ENCODE assay signal across 11 cellular contexts in the genomic region with DNA sequence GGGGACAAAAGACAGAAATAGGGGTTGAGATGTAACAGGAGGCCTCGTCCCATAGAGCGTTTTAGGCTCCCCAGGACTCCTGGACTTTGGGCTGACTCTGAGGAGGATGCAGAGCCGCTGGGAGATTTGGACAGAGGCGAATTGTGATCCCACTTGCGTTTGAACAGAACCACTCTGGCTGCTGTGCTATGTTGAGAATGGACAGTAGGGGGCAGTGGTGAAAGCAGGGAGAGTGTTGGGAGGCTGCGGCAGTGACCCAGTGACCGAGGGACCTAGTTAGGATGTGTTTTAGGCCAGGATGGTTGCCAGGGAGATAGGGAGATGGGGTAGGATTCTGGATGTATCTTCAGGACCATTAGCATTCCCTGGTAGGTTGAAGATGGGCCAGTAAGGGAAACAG.
DNase-seq lines count a peak whose midpoint lies in the region; TF ChIP-seq lines count a peak whose summit lies in the region.
"Had no signal": no experiment of that assay in that cellular context is flagged by ENCODE, and none has a peak within 500 bp of the region (broad histone marks: within the 10 kb centered on the region; RNA-seq: fewer than 3 reads in every experiment).

No MANE protein-coding gene starts in this region.

- H2BK120ac ChIP-seq in neuronal stem cell (ENCODE audit: low read depth, low read length) = no peak overlapping the region

- TF ChIP-seq POLR2A in prostate gland (IDR thresholded peaks at IDR 0.05) = no peak

- DNase-seq in DMS 273 (lab: John Stamatoyannopoulos, UW; ENCODE audit: unreplicated experiment) (peak; percentile 10), DMS 273 treated with DMSO at 0.1 percent for 48 hours (lab: John Stamatoyannopoulos, UW) (no peak), cardiac fibroblast (ENCODE audit: low read depth in 2 of 2) (no peak), neuronal stem cell (ENCODE audit: low spot score) (no peak), globus pallidus (ENCODE audit: low spot score) (no peak), prostate gland (ENCODE audit: low spot score) (no peak), kidney glomerular epithelial cell (lab: John Stamatoyannopoulos, UW) (no peak)
- DNase-seq: 8988T; activated naive CD4-positive, alpha-beta T cell treated with anti-CD3 and anti-CD28 coated beads, Interleukin-2, amount 10 ng/mL, durations not matched to agents 7 days and 5 days; mucosa of descending colon had no signal

- no peak overlapping the region for H3K14ac ChIP-seq in neuronal stem cell (ENCODE audit: low read length)

- H3K4me1 ChIP-seq in neuronal stem cell (ENCODE audit: control insufficient read depth in 2 of 2, insufficient read depth in 1 of 2, low read depth in 1 of 2, low read length in 2 of 2) (peaks cover 0 to 1% of the 10 kb centered on the region in 2 donors), prostate gland (replicated peaks) (no peaks in the 10 kb centered on the region)

- H4K8ac ChIP-seq in neuronal stem cell (ENCODE audit: low read depth, low read length) = no peak overlapping the region

- no peak overlapping the region for H3K9ac ChIP-seq in neuronal stem cell (ENCODE audit: low read depth, low read length, poor library complexity)

- H3K4me2 ChIP-seq in neuronal stem cell (ENCODE audit: insufficient read depth, low read length, poor library complexity, severe bottlenecking) = no peak overlapping the region

- no peak overlapping the region for H2AFZ ChIP-seq in neuronal stem cell (ENCODE audit: low read length)

- H2BK12ac ChIP-seq in neuronal stem cell (ENCODE audit: low read length) = no peak overlapping the region

- H3K9me3 ChIP-seq in neuronal stem cell (replicated peaks in 1 of 2; ENCODE audit: control insufficient read depth in 2 of 2, insufficient read depth in 1 of 2, low read depth in 1 of 2, low read length in 2 of 2) (no peaks in the 10 kb centered on the region), prostate gland (no peaks in the 10 kb centered on the region)
- H3K9me3 ChIP-seq: mucosa of descending colon had no signal

- peak; percentile 17 for TF ChIP-seq CTCF in cardiac fibroblast (IDR thresholded peaks at IDR 0.05; ENCODE audit: low read depth, low read length)
- no peak for TF ChIP-seq CTCF in prostate gland (IDR thresholded peaks at IDR 0.05)

- H3K27me3 ChIP-seq in neuronal stem cell (ENCODE audit: control insufficient read depth in 3 of 3, insufficient read depth in 3 of 3, low read depth in 1 of 3, low read length in 3 of 3) = no peaks in the 10 kb centered on the region
- peaks cover 3% of the 10 kb centered on the region for H3K27me3 ChIP-seq in prostate gland (replicated peaks; ENCODE audit: insufficient read depth)

- H3K79me1 ChIP-seq in neuronal stem cell (ENCODE audit: low read depth, low read length) = no peaks in the 10 kb centered on the region

- H3K4me3 ChIP-seq in cardiac fibroblast (replicated peaks in 1 of 2; ENCODE audit: low read depth in 2 of 2, low read length in 2 of 2) = no peak overlapping the region
- no peak overlapping the region for H3K4me3 ChIP-seq in neuronal stem cell (ENCODE audit: low read length in 2 of 2)
- H3K4me3 ChIP-seq in prostate gland = no peak overlapping the region
- H3K4me3 ChIP-seq: mucosa of descending colon had no signal

- H3K18ac ChIP-seq in neuronal stem cell (ENCODE audit: low read length) = peak overlapping the region; percentile 49

- H3K27ac ChIP-seq in neuronal stem cell (replicated peaks; ENCODE audit: low read length) = no peak overlapping the region
- no peak overlapping the region for H3K27ac ChIP-seq in prostate gland

- intact Hi-C loops in prostate gland (cut with DNase I) = loop anchor here (5.0 kb wide), 2 partner anchors 177 to 337 kb away; no protein-coding TSS in a partner anchor

- H3K36me3 ChIP-seq in neuronal stem cell (replicated peaks in 1 of 2; ENCODE audit: control insufficient read depth in 2 of 2, insufficient read depth in 2 of 2, low read length in 2 of 2) (no peaks in the 10 kb centered on the region), prostate gland (no peaks in the 10 kb centered on the region)

- H2BK15ac ChIP-seq in neuronal stem cell (ENCODE audit: low read length) = no peak overlapping the region

- TF ChIP-seq EP300 in Ishikawa (IDR thresholded peaks at IDR 0.05; ENCODE audit: borderline replicate concordance) = no peak

- WGBS in neuronal stem cell (ENCODE audit: extremely low coverage in 2 of 2, insufficient read length in 2 of 2, insufficient replicate concordance in 1 of 2), 2 donors = no CpG with 5 or more reads among the region's 7 CpGs
- 97% methylated on average over 7 of the region's 7 CpGs for WGBS in prostate gland

- no peak overlapping the region for H4K91ac ChIP-seq in neuronal stem cell (ENCODE audit: low read depth, low read length, poor library complexity)

- no peak overlapping the region for H3K23ac ChIP-seq in neuronal stem cell (ENCODE audit: low read depth, low read length, poor library complexity)

- peak; percentile 71 for TF ChIP-seq RAD21 in Ishikawa (IDR thresholded peaks at IDR 0.05; ENCODE audit: low read depth)

- no peak overlapping the region for H3K4ac ChIP-seq in neuronal stem cell (ENCODE audit: low read length)

- H2AK5ac ChIP-seq in neuronal stem cell (ENCODE audit: low read depth, low read length) = no peak overlapping the region

- no peak overlapping the region for H2BK5ac ChIP-seq in neuronal stem cell (ENCODE audit: low read length)

TF ChIP-seq in Ishikawa, 13 proteins besides CTCF, POLR2A, EP300 and RAD21:
- no peak for TF ChIP-seq TCF12 (IDR thresholded peaks at IDR 0.05; ENCODE audit: low read depth)
- no peak for TF ChIP-seq NFIC (IDR thresholded peaks at IDR 0.05)
- peak; percentile 20; the same call in 1 of the 2 replicates for TF ChIP-seq REST (IDR thresholded peaks at IDR 0.05; ENCODE audit: low read depth)
- no peak for TF ChIP-seq MAX (IDR thresholded peaks at IDR 0.05)
- no peak for TF ChIP-seq YY1 (IDR thresholded peaks at IDR 0.05; ENCODE audit: low read depth)
- no peak for TF ChIP-seq EGR1 (IDR thresholded peaks at IDR 0.05)
